In genomic region chr1:21220815-21221214, GRCh38 we compare ENCODE assay signal across 18 cellular contexts.
DNase-seq lines count a peak whose midpoint lies in the region; ATAC-seq and TF ChIP-seq lines count a peak whose summit lies in the region.
"Had no signal": no experiment of that assay in that cellular context is flagged by ENCODE, and none has a peak within 500 bp of the region (broad histone marks: within the 10 kb centered on the region; RNA-seq: fewer than 3 reads in every experiment).

No MANE protein-coding gene starts in this region.

- TF ChIP-seq CTCF in VCaP (conservative IDR thresholded peaks at IDR 0.05): no peak

- DNase-seq in COR-L47 (lab: John Stamatoyannopoulos, UW) (peak; percentile 79), NCI-H1092 treated with DMSO at 0.1 percent for 48 hours (lab: John Stamatoyannopoulos, UW) (peak; percentile 94), hippocampal formation (lab: John Stamatoyannopoulos, UW) (peak; percentile 38 to 44), 8988T (no peak), DMS114 treated with DMSO at 0.1 percent for 48 hours (lab: John Stamatoyannopoulos, UW; ENCODE audit: unreplicated experiment) (no peak), NCI-H1417 (lab: John Stamatoyannopoulos, UW) (no peak)
- DNase-seq: activated naive CD4-positive, alpha-beta T cell treated with anti-CD3 and anti-CD28 coated beads, Interleukin-2, amount 50 U/mL, for 16 hours; glutamatergic neuron; kidney; NCI-H524 treated with DMSO at 0.1 percent for 48 hours; thyroid gland had no signal

- ATAC-seq in HG03159 (IDR thresholded peaks at IDR 0.05; ENCODE audit: unreplicated experiment): no peak
- ATAC-seq: activated CD4-positive, CD25-positive, alpha-beta regulatory T cell treated with anti-CD3 and anti-CD28 coated beads, Interleukin-2, amount 50 U/mL, for 24 hours; GM12878; Panc1 had no signal

- peak overlapping the region; percentile 33 for H3K27ac ChIP-seq in VCaP
- H3K27ac ChIP-seq: BLaER1 treated with 17β-estradiol and CSF1 and Interleukin-3, amounts not matched to agents 10 nM and 100 nM; prostate gland; thyroid gland had no signal

Comparison
In these comparisons a context has a peak if more than half of its experiments do, and no peak if none do; other contexts are left out.
1. DNase-seq: peak in COR-L47 (single experiment), NCI-H1092 treated with DMSO at 0.1 percent for 48 hours (single experiment) and hippocampal formation (2 of 2); none in 8988T (single experiment), DMS114 treated with DMSO at 0.1 percent for 48 hours (single experiment) and NCI-H1417 (0 of 3).